Comparison of ENCODE assay signal across 19 cellular contexts in genomic region chr4:87540176-87541058, GRCh38. TPM values are rescaled to one million over a fixed set of nuclear protein-coding genes. Genes with fewer than 3 reads are reported as not detected.
DNase-seq lines count a peak whose midpoint lies in the region; ATAC-seq, FAIRE-seq and TF ChIP-seq lines count a peak whose summit lies in the region.
"Had no signal": no experiment of that assay in that cellular context is flagged by ENCODE, and none has a peak within 500 bp of the region (broad histone marks: within the 10 kb centered on the region; RNA-seq: fewer than 3 reads in every experiment).

No MANE protein-coding gene starts in this region.

- peak in 1 of 4 donors; percentile 28 for DNase-seq in body of pancreas
- peak in 2 of 5 donors; percentile 34 to 59 for DNase-seq in heart left ventricle
- DNase-seq in pancreas: no peak
- DNase-seq in ureter (ENCODE audit: low spot score): peak; percentile 58
- no peak for DNase-seq in SHP77 treated with DMSO at 0.1 percent for 48 hours (lab: John Stamatoyannopoulos, UW)
- DNase-seq in DMS153 (lab: John Stamatoyannopoulos, UW): no peak
- DNase-seq in H7: no peak
- DNase-seq: activated CD4-positive, alpha-beta T cell treated with anti-CD3 and anti-CD28 coated beads, Interleukin-2, amount 50 U/mL, for 48 hours; amniotic stem cell; BE2C; NCI-H1417 treated with DMSO at 0.1 percent for 48 hours; NCI-H446 treated with DMSO at 0.1 percent for 48 hours; stimulated activated CD4-positive, alpha-beta T cell treated with anti-CD3 and anti-CD28 coated beads, Interleukin-2, amount 100 ng/mL, for 24 hours; stimulated activated CD8-positive, alpha-beta memory T cell treated with anti-CD3 and anti-CD28 coated beads, Interleukin-4, amount 100 ng/mL, for 48 hours had no signal

- WGBS in body of pancreas, 2 donors: 80% methylated on average over 14 of the region's 14 CpGs
- 71 to 85% (median 80%) methylated on average over 14 of the region's 14 CpGs for WGBS in heart left ventricle, 4 donors
- WGBS in pancreas, 2 donors: 74 to 83% methylated on average over 14 of the region's 14 CpGs

- H3K4me1 ChIP-seq in body of pancreas: no peaks in the 10 kb centered on the region
- peaks cover 0 to 28% (median 0%) of the 10 kb centered on the region in 12 donors for H3K4me1 ChIP-seq in heart left ventricle
- H3K4me1 ChIP-seq in pancreas: no peaks in the 10 kb centered on the region
- H3K4me1 ChIP-seq: BE2C had no signal

- H3K27ac Mint-ChIP-seq in stimulated activated memory B cell treated with anti-CD40 and anti-IgM and Interleukin-4, amounts not matched to agents 10 μg/mL and 1 μg/mL and 100 μg/mL, for 72 hours: no peak overlapping the region
- H3K27ac Mint-ChIP-seq: activated T-helper 1 cell treated with anti-CD3 and anti-CD28 coated beads, Interleukin-12 subunit alpha, Interleukin-12 subunit beta, Interleukin-2, Interleukin-4 antibody, amounts not matched to agents 30 ng/mL and 10 ng/mL and 1 ng/mL, durations not matched to agents 14 hours and 24 hours and 36 hours had no signal

- no peak for TF ChIP-seq POLR2A in body of pancreas (IDR thresholded peaks at IDR 0.05)
- no peak for TF ChIP-seq POLR2A in heart left ventricle (IDR thresholded peaks at IDR 0.05)

- H3K27me3 ChIP-seq in body of pancreas (no peaks in the 10 kb centered on the region), heart left ventricle (no peaks in the 10 kb centered on the region), pancreas (no peaks in the 10 kb centered on the region), H7 (ENCODE audit: control insufficient read depth, insufficient read depth, low read length) (no peaks in the 10 kb centered on the region)
- H3K27me3 ChIP-seq: BE2C had no signal

- no peak overlapping the region for H3K4me3 Mint-ChIP-seq in stimulated activated memory B cell treated with anti-CD40 and anti-IgM and Interleukin-4, amounts not matched to agents 10 μg/mL and 1 μg/mL and 100 μg/mL, for 72 hours
- H3K4me3 Mint-ChIP-seq: activated T-helper 1 cell treated with anti-CD3 and anti-CD28 coated beads, Interleukin-12 subunit alpha, Interleukin-12 subunit beta, Interleukin-2, Interleukin-4 antibody, amounts not matched to agents 30 ng/mL and 10 ng/mL and 1 ng/mL, durations not matched to agents 14 hours and 24 hours and 36 hours had no signal

- H3K9me3 ChIP-seq in body of pancreas (no peaks in the 10 kb centered on the region), heart left ventricle (peaks cover 0 to 13% (median 0%) of the 10 kb centered on the region in 12 donors), pancreas (no peaks in the 10 kb centered on the region)
- H3K9me3 ChIP-seq: BE2C had no signal

- no peaks in the 10 kb centered on the region for H3K9me3 Mint-ChIP-seq in stimulated activated memory B cell treated with anti-CD40 and anti-IgM and Interleukin-4, amounts not matched to agents 10 μg/mL and 1 μg/mL and 100 μg/mL, for 72 hours
- H3K9me3 Mint-ChIP-seq: activated T-helper 1 cell treated with anti-CD3 and anti-CD28 coated beads, Interleukin-12 subunit alpha, Interleukin-12 subunit beta, Interleukin-2, Interleukin-4 antibody, amounts not matched to agents 30 ng/mL and 10 ng/mL and 1 ng/mL, durations not matched to agents 14 hours and 24 hours and 36 hours had no signal

- H3K36me3 ChIP-seq in body of pancreas (replicated peaks in 1 of 2; ENCODE audit: insufficient read depth in 1 of 2, low read depth in 2 of 2): no peaks in the 10 kb centered on the region
- H3K36me3 ChIP-seq in heart left ventricle: no peaks in the 10 kb centered on the region
- no peaks in the 10 kb centered on the region for H3K36me3 ChIP-seq in pancreas
- no peaks in the 10 kb centered on the region for H3K36me3 ChIP-seq in H7 (replicated peaks; ENCODE audit: control insufficient read depth, insufficient read depth, low read length)
- H3K36me3 ChIP-seq: BE2C had no signal

- ATAC-seq in body of pancreas (peak; percentile 73), heart left ventricle (peak; percentile 63 to 92 (median 88)), pancreas (peak in 3 of 4 donors; percentile 38 to 48 (median 40))
- ATAC-seq in stimulated activated memory B cell treated with anti-CD40 and anti-IgM and Interleukin-4, amounts not matched to agents 10 μg/mL and 1 μg/mL and 100 μg/mL, for 72 hours: no peak

- peaks cover 8% of the 10 kb centered on the region for H3K27me3 Mint-ChIP-seq in stimulated activated memory B cell treated with anti-CD40 and anti-IgM and Interleukin-4, amounts not matched to agents 10 μg/mL and 1 μg/mL and 100 μg/mL, for 72 hours

- H3K4me3 ChIP-seq in body of pancreas (no peak overlapping the region), heart left ventricle (peak overlapping the region in 2 of 12 donors; percentile 8 to 29), pancreas (no peak overlapping the region), H7 (ENCODE audit: insufficient read depth, low read depth, low read length) (no peak overlapping the region)
- H3K4me3 ChIP-seq: SK-N-MC had no signal

- no peaks in the 10 kb centered on the region for H3K36me3 Mint-ChIP-seq in stimulated activated memory B cell treated with anti-CD40 and anti-IgM and Interleukin-4, amounts not matched to agents 10 μg/mL and 1 μg/mL and 100 μg/mL, for 72 hours

- H3K27ac ChIP-seq in body of pancreas (no peak overlapping the region), heart left ventricle (peak overlapping the region; percentile 8 to 90 (median 66)), pancreas (peak overlapping the region in 1 of 4 donors; percentile 23)
- H3K27ac ChIP-seq: HL-60, KMS-11, SK-N-MC had no signal

- H3K4me1 Mint-ChIP-seq in stimulated activated memory B cell treated with anti-CD40 and anti-IgM and Interleukin-4, amounts not matched to agents 10 μg/mL and 1 μg/mL and 100 μg/mL, for 72 hours: no peaks in the 10 kb centered on the region

- FAIRE-seq in pancreas (lab: Jason Lieb, UNC): peak; percentile 87

- intact Hi-C loops in body of pancreas (cut with DNase I): no loop called here
- intact Hi-C loops in heart left ventricle (cut with DNase I): loop anchor here (5.0 to 10.0 kb wide), 9 partner anchors 114 to 434 kb away; partner anchors contain the start of genes DMP1 (in 1 of the 10) and SPP1 (in 1 of the 10)
- intact Hi-C loops in pancreas (cut with DNase I): no loop called here

- TF ChIP-seq CTCF in body of pancreas (IDR thresholded peaks at IDR 0.05): no peak
- no peak for TF ChIP-seq CTCF in heart left ventricle (IDR thresholded peaks at IDR 0.05)
- no peak for TF ChIP-seq CTCF in pancreas (IDR thresholded peaks at IDR 0.05)

RNA-seq across cellular contexts. Expression of gene SPARCL1, which starts 11.2 kb away (rescaled TPM):
- total RNA-seq in body of pancreas (100 to 1,000 TPM; 137 to 141 TPM), heart left ventricle (100 to 1,000 TPM; 163 to 829 (median 250) TPM), pancreas (10 to 100 TPM; 19.6 to 77.0 (median 37.2) TPM), ureter (400 TPM)
- polyA plus RNA-seq in heart left ventricle (100 to 1,000 TPM; 215 to 400 TPM), pancreas (10 to 100 TPM; 21.7 to 39.1 TPM)
- total RNA-seq in H7 (2014; rRNA removed; shearing (Covaris generic)): 0.48 and 0.81 TPM in 2 replicates
- total RNA-seq: activated T-helper 1 cell treated with anti-CD3 and anti-CD28 coated beads, Interleukin-12 subunit alpha, Interleukin-12 subunit beta, Interleukin-2, Interleukin-4 antibody, amounts not matched to agents 30 ng/mL and 10 ng/mL and 1 ng/mL, durations not matched to agents 14 hours and 24 hours and 36 hours had no signal

Comparison
In these comparisons a context has a peak if more than half of its experiments do, and no peak if none do; other contexts are left out.
1. H3K27ac ChIP-seq: peak in heart left ventricle (12 of 12); none in body of pancreas (0 of 4).
2. RNA of gene SPARCL1, which starts 11.2 kb away (total RNA-seq): 400 TPM in ureter (single experiment), 163 to 829 TPM in heart left ventricle, 137 to 141 TPM in body of pancreas and 19.6 to 77.0 TPM in pancreas; 0.48 to 0.81 TPM in H7; every median in the first group is over 10 times any median in the second.
3. intact Hi-C loops: an anchor here in heart left ventricle (5.0 to 10.0 kb wide); none called in body of pancreas and pancreas.